7 cellular contexts compared by ENCODE assay signal in genomic region chrX:119647552-119648420, GRCh38.
DNase-seq lines count a peak whose midpoint lies in the region; ATAC-seq lines count a peak whose summit lies in the region.

No MANE protein-coding gene starts in this region.

- peaks cover 25% of the 10 kb centered on the region for H3K4me1 Mint-ChIP-seq in activated naive CD4-positive, alpha-beta T cell treated with anti-CD3 and anti-CD28 coated beads, Interleukin-2, amount 50 U/mL, for 24 hours

- DNase-seq in stimulated activated naive CD8-positive, alpha-beta T cell treated with anti-CD3 and anti-CD28 coated beads, Interleukin-15, Interleukin-2, amounts not matched to agents 100 U/mL and 50 U/mL, for 24 hours: peak; percentile 61
- DNase-seq in RKO (ENCODE audit: low spot score) (no peak), NCI-H2227 treated with DMSO at 0.1 percent for 48 hours (lab: John Stamatoyannopoulos, UW) (no peak), NOMO-1 treated with DMSO at 0.1 percent for 48 hours (lab: John Stamatoyannopoulos, UW; ENCODE audit: unreplicated experiment) (no peak)

- no peaks in the 10 kb centered on the region for H3K27me3 Mint-ChIP-seq in activated naive CD4-positive, alpha-beta T cell treated with anti-CD3 and anti-CD28 coated beads, Interleukin-2, amount 50 U/mL, for 24 hours

- peak overlapping the region; percentile 23 for H3K4me3 Mint-ChIP-seq in activated naive CD4-positive, alpha-beta T cell treated with anti-CD3 and anti-CD28 coated beads, Interleukin-2, amount 50 U/mL, for 24 hours

- H3K27ac Mint-ChIP-seq in activated naive CD4-positive, alpha-beta T cell treated with anti-CD3 and anti-CD28 coated beads, Interleukin-2, amount 50 U/mL, for 24 hours: peak overlapping the region; percentile 82

- ATAC-seq in GM21423 (IDR thresholded peaks at IDR 0.05; ENCODE audit: unreplicated experiment): peak; percentile 96
- ATAC-seq in HG03558 (IDR thresholded peaks at IDR 0.05; ENCODE audit: extremely low read depth, unreplicated experiment): peak; percentile 93
- ATAC-seq in stimulated activated naive CD8-positive, alpha-beta T cell treated with anti-CD3 and anti-CD28 coated beads, Interleukin-15, Interleukin-2, amounts not matched to agents 100 U/mL and 50 U/mL, for 24 hours: peak; percentile 99

- peaks cover 2% of the 10 kb centered on the region for H3K36me3 Mint-ChIP-seq in activated naive CD4-positive, alpha-beta T cell treated with anti-CD3 and anti-CD28 coated beads, Interleukin-2, amount 50 U/mL, for 24 hours

- H3K9me3 Mint-ChIP-seq in activated naive CD4-positive, alpha-beta T cell treated with anti-CD3 and anti-CD28 coated beads, Interleukin-2, amount 50 U/mL, for 24 hours: no peaks in the 10 kb centered on the region
